In genomic region chr16:1089822-1090619, GRCh38 we compare ENCODE assay signal across 1 cellular context.
TF ChIP-seq lines count a peak whose summit lies in the region.

No MANE protein-coding gene starts in this region.

TF ChIP-seq in endothelial cell of umbilical vein, 7 proteins besides CTCF, POLR2A, EP300 and RAD21 (continued from another document):
- TF ChIP-seq GATA2 (IDR thresholded peaks at IDR 0.05; ENCODE audit: insufficient read depth, insufficient read length, low read depth, low read length) (no peak), JUN (IDR thresholded peaks at IDR 0.05; ENCODE audit: borderline replicate concordance, insufficient read depth, insufficient read length, low read depth) (no peak), EZH2 (IDR thresholded peaks at IDR 0.05; ENCODE audit: borderline replicate concordance, low read depth, low read length, severe bottlenecking) (no peak)
- TF ChIP-seq, protein P1, sequence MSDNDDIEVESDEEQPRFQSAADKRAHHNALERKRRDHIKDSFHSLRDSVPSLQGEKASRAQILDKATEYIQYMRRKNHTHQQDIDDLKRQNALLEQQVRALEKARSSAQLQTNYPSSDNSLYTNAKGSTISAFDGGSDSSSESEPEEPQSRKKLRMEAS (IDR thresholded peaks at IDR 0.05; ENCODE audit: insufficient read depth, insufficient read length) = no peak
TF ChIP-seq in endothelial cell of umbilical vein: peak in this region for 0.
